In the genomic region with DNA sequence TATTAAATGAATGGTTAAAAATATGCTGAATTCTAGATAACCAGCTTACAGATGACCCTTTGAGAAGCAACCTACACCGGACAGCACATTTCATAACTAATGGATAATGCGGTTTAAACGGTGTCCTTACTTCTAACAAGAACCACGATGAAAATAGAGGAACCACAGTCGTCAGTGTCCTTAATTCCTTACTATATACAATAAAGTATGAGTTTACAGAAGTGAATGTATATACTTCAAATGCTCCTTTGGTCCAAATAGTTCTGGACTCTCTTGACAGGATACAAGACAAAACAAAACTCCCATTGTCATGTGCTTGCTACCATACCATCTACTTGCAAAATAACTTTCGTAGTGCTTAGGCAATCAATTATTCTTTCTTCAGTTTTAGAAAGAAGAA, we compare ENCODE assay signal across 1 cellular context.
TF ChIP-seq lines count a peak whose summit lies in the region.

No MANE protein-coding gene starts in this region.

TF ChIP-seq in GM23338, 12 proteins besides CTCF, POLR2A, EP300 and RAD21 (continued from another document):
- TF ChIP-seq ZNF462 (CRISPR knock-in tag; IDR thresholded peaks at IDR 0.05) (no peak), EZH2phosphoT487 (IDR thresholded peaks at IDR 0.05; ENCODE audit: unreplicated experiment) (no peak), STAT1 (IDR thresholded peaks at IDR 0.05; ENCODE audit: unreplicated experiment) (no peak), EZH2 (IDR thresholded peaks at IDR 0.05; ENCODE audit: low read depth, unreplicated experiment) (no peak)
TF ChIP-seq in GM23338: peak in this region for 0.
